In the genomic region with DNA sequence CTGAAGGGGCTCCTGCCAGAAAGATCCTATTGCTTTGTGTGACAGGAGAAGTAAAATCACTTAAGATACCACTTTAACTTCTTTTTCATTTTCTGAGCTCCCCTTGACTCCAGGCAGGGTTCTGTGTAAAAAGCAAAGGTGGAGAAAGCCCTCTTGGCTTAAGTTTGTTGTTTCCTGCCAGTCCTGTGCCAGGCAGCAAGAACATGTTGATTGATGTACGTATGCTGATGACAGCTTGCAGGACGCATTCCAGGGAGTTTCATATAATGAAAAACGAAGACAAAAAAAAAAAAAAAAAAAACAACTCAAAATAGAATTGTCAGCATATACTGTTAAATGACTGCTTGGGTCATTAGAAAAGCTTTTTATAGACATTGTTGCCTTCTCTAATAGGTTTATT, we compare ENCODE assay signal across 7 cellular contexts.
"Had no signal": no experiment of that assay in that cellular context is flagged by ENCODE, and none has a peak within 500 bp of the region (broad histone marks: within the 10 kb centered on the region; RNA-seq: fewer than 3 reads in every experiment).

No MANE protein-coding gene starts in this region.

- H3K4me3 Mint-ChIP-seq: IgD-negative memory B cell had no signal

- H3K36me3 Mint-ChIP-seq: IgD-negative memory B cell had no signal

- H3K27ac Mint-ChIP-seq: IgD-negative memory B cell had no signal

- DNase-seq: IMR-90, KBM-7, KG1 had no signal

- ATAC-seq: HepG2, K562 had no signal

- H3K27ac ChIP-seq: HL-60 had no signal

- H3K4me3 ChIP-seq: K562 had no signal
